In the genomic region with DNA sequence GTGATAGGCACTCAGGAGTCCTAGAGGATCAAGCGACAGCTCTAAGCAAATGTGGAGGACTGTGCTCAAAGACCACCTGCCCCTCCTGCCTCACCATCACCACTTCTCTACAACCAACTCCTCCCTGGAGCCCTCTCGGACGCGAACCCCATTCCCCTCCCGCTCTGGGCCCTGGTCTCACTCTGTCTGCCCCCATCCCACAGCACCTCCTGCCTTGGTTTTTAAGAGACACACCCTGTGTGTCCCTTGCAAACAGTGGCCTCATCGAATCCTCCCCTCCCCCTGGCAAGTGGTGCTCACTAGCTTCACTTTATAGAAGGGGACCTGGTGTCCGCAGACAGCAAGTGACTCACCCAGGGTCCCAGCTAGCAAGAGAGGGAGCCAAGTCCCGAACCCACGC, we compare ENCODE assay signal across 9 cellular contexts. TPM values are rescaled to one million over a fixed set of nuclear protein-coding genes. Genes with fewer than 3 reads are reported as not detected.
"Had no signal": no experiment of that assay in that cellular context is flagged by ENCODE, and none has a peak within 500 bp of the region (broad histone marks: within the 10 kb centered on the region; RNA-seq: fewer than 3 reads in every experiment).

No MANE protein-coding gene starts in this region.

- ATAC-seq: GM23338, HepG2 had no signal

- H3K9me3 Mint-ChIP-seq: GM23338, H9 had no signal

- H3K4me3 ChIP-seq: GM23338 had no signal

- H3K4me3 Mint-ChIP-seq: GM23338, IgD-negative memory B cell had no signal

- DNase-seq: H9, HCEC 1CT, KBM-7 had no signal

- H3K27ac ChIP-seq: HL-60 had no signal

- H3K4me2 ChIP-seq: GM23338 had no signal

- H3K4me1 Mint-ChIP-seq: GM23338, IgD-negative memory B cell had no signal

- H3K27ac Mint-ChIP-seq: GM23338, IgD-negative memory B cell had no signal

- H2AFZ ChIP-seq: GM23338 had no signal

RNA-seq across cellular contexts. Expression of gene EPHA8, which starts 28.8 kb away (rescaled TPM):
- total RNA-seq: HepG2, HT1080 had no signal
- polyA plus RNA-seq: HepG2, IgD-negative memory B cell had no signal

RNA-seq across cellular contexts. Expression of gene C1QA, which starts 44.4 kb away (rescaled TPM):
- total RNA-seq: GM23338, H1, H9, HepG2, HT1080 had no signal
- polyA plus RNA-seq: GM23338, H1, HepG2, IgD-negative memory B cell had no signal

RNA-seq across cellular contexts. Expression of gene C1QC, which starts 51.4 kb away (rescaled TPM):
- total RNA-seq: GM23338, H1, H9, HepG2, HT1080 had no signal
- polyA plus RNA-seq: GM23338, H1, HepG2, IgD-negative memory B cell had no signal
